ENCODE assay signal across 21 cellular contexts in the genomic region with DNA sequence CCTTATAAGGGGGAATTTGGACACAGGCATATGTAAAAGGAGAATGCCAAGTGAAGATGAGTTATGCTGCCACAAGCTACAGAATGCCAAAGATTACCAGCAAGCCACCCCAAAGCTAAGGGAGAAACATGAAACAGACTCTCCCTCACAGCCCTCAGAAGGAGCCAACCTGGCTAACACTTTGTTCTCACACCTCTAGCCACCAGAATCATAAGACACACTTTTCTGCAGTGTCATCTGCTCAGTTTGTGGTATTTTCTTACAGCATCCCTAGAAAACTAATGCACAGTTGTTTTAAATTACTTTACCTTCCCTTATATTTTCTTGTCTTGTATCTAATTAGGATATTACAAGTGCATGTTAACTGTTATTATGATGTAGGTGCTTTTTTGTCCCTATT.
"Had no signal": no experiment of that assay in that cellular context is flagged by ENCODE, and none has a peak within 500 bp of the region (broad histone marks: within the 10 kb centered on the region; RNA-seq: fewer than 3 reads in every experiment).

No MANE protein-coding gene starts in this region.

- H3K9me3 Mint-ChIP-seq: naive thymus-derived CD8-positive, alpha-beta T cell; neural progenitor cell had no signal

- ATAC-seq: gastroesophageal sphincter; left cardiac atrium; lower lobe of right lung; naive thymus-derived CD8-positive, alpha-beta T cell had no signal

- H3K4me2 ChIP-seq: neural progenitor cell had no signal

- H3K9me3 ChIP-seq: esophagus muscularis mucosa, gastroesophageal sphincter, left ventricle myocardium inferior, lower lobe of right lung, ovary, right atrium auricular region, suprapubic skin, thyroid gland had no signal

- H3K27me3 ChIP-seq: esophagus muscularis mucosa, gastroesophageal sphincter, neural progenitor cell, ovary, right atrium auricular region, suprapubic skin, thyroid gland had no signal

- H3K27ac ChIP-seq: epithelial cell of prostate, esophagus muscularis mucosa, gastroesophageal sphincter, left ventricle myocardium inferior, lower lobe of right lung, neural progenitor cell, ovary, right atrium auricular region, suprapubic skin, thyroid gland had no signal

- H3K4me3 ChIP-seq: esophagus muscularis mucosa, gastroesophageal sphincter, left ventricle myocardium inferior, lower lobe of right lung, neural progenitor cell, ovary, right atrium auricular region, suprapubic skin, thyroid gland had no signal

- H3K36me3 Mint-ChIP-seq: neural progenitor cell had no signal

- H3K27ac Mint-ChIP-seq: neural progenitor cell had no signal

- H3K27me3 Mint-ChIP-seq: naive thymus-derived CD8-positive, alpha-beta T cell had no signal

- H3K4me3 Mint-ChIP-seq: naive thymus-derived CD8-positive, alpha-beta T cell; neural progenitor cell had no signal

- H3K36me3 ChIP-seq: lower lobe of right lung, neural progenitor cell, ovary, right atrium auricular region, suprapubic skin, thyroid gland had no signal

- DNase-seq: effector memory CD4-positive, alpha-beta T cell; foreskin fibroblast; glutamatergic neuron; kidney; left cardiac atrium; left ventricle myocardium inferior; lower lobe of right lung; mesenchymal stem cell; naive thymus-derived CD8-positive, alpha-beta T cell; nucleus accumbens; ovary; small intestine; stimulated activated CD4-positive, alpha-beta T cell treated with anti-CD3 and anti-CD28 coated beads, Interleukin-12 subunit alpha, Interleukin-12 subunit beta, amount 100 ng/mL, for 4 hours; stimulated activated naive CD4-positive, alpha-beta T cell treated with Interleukin-2 at 50 U/mL for 16 hours; thyroid gland had no signal

- H3K9ac ChIP-seq: neural progenitor cell had no signal
